Comparison of ENCODE assay signal across 1 cellular context in the genomic region with DNA sequence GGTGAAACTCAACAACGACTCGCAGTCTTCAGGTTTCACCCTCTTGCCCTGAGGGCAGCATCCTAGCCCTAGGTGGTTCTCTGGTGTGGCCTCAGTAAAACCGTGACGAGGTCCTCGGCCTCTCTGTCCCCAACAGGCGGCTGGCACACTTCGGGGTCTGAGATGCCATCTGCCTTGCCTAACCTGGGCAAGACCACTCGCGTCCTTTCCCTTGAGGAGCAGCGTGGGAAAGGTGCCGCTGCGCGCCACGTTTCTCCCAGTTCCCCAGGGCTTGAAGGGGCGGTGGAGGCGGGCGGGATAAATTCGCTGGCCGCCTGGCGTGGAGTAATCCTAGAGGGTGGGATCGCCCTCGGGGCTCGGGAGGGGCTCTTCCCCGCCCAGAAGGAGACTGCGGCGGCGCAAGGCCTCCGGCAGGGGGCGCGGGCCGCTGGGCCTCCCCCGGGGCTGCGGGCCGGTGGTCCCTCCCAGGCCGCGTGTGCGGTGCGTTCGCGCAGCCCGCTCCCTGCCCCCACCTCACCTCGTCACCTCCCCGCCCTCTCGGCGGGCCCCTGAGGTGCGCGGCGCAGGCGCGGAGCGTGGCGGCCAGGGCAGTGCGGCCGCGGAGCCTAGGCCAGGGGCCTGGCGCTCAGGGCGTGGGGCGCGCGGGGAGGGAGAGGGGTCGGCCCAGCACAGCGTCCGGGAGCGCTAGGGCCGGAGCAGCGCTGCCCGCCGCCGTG.
TF ChIP-seq lines count a peak whose summit lies in the region.

A gene with protein sequence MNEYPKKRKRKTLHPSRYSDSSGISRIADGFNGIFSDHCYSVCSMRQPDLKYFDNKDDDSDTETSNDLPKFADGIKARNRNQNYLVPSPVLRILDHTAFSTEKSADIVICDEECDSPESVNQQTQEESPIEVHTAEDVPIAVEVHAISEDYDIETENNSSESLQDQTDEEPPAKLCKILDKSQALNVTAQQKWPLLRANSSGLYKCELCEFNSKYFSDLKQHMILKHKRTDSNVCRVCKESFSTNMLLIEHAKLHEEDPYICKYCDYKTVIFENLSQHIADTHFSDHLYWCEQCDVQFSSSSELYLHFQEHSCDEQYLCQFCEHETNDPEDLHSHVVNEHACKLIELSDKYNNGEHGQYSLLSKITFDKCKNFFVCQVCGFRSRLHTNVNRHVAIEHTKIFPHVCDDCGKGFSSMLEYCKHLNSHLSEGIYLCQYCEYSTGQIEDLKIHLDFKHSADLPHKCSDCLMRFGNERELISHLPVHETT (plus strand): TSS at position 551 of the 716 bp plus-strand sequence. CDS start 5,263 bp downstream, outside the sequence.

TF ChIP-seq in WTC11, 78 proteins besides CTCF, POLR2A, EP300 and RAD21 (continued from another document and continues in another):
- TF ChIP-seq, protein P1, sequence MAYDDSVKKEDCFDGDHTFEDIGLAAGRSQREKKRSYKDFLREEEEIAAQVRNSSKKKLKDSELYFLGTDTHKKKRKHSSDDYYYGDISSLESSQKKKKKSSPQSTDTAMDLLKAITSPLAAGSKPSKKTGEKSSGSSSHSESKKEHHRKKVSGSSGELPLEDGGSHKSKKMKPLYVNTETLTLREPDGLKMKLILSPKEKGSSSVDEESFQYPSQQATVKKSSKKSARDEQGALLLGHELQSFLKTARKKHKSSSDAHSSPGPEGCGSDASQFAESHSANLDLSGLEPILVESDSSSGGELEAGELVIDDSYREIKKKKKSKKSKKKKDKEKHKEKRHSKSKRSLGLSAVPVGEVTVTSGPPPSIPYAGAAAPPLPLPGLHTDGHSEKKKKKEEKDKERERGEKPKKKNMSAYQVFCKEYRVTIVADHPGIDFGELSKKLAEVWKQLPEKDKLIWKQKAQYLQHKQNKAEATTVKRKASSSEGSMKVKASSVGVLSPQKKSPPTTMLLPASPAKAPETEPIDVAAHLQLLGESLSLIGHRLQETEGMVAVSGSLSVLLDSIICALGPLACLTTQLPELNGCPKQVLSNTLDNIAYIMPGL (CRISPR knock-in tag; IDR thresholded peaks at IDR 0.05), result peak; percentile 27; the same call in 1 of the 2 replicates
- TF ChIP-seq ZNF396 (CRISPR knock-in tag; IDR thresholded peaks at IDR 0.05; ENCODE audit: borderline replicate concordance) (no peak), IRF1 (CRISPR knock-in tag; IDR thresholded peaks at IDR 0.05) (no peak), PRRX2 (CRISPR knock-in tag; IDR thresholded peaks at IDR 0.05) (no peak; the same call in 1 of the 2 replicates), TEAD4 (CRISPR knock-in tag; IDR thresholded peaks at IDR 0.05) (no peak), ELF4 (CRISPR knock-in tag; IDR thresholded peaks at IDR 0.05; ENCODE audit: low read depth) (no peak), CREM (CRISPR knock-in tag; IDR thresholded peaks at IDR 0.05) (peak; percentile 74), ZNF416 (CRISPR knock-in tag; IDR thresholded peaks at IDR 0.05) (no peak), FOXK1 (CRISPR knock-in tag; IDR thresholded peaks at IDR 0.05) (peak; percentile 69), SP1 (CRISPR knock-in tag; conservative IDR thresholded peaks at IDR 0.05) (peak; percentile 93), TEAD1 (CRISPR knock-in tag; IDR thresholded peaks at IDR 0.05) (no peak), STAT6 (CRISPR knock-in tag; conservative IDR thresholded peaks at IDR 0.05; ENCODE audit: low read depth) (no peak), PRDM15 (CRISPR knock-in tag; IDR thresholded peaks at IDR 0.05) (no peak), ATF6 (CRISPR knock-in tag; IDR thresholded peaks at IDR 0.05) (no peak), MXD4 (CRISPR knock-in tag; IDR thresholded peaks at IDR 0.05; ENCODE audit: borderline replicate concordance) (no peak), ZNF138 (CRISPR knock-in tag; conservative IDR thresholded peaks at IDR 0.05) (no peak), CDX4 (CRISPR knock-in tag; IDR thresholded peaks at IDR 0.05; ENCODE audit: borderline replicate concordance) (no peak), GRHL2 (CRISPR knock-in tag; IDR thresholded peaks at IDR 0.05; ENCODE audit: insufficient replicate concordance, severe bottlenecking) (no peak), TCF7 (CRISPR knock-in tag; IDR thresholded peaks at IDR 0.05; ENCODE audit: low read depth) (peak; percentile 61; the same call in 1 of the 2 replicates), ZNF671 (CRISPR knock-in tag; IDR thresholded peaks at IDR 0.05) (no peak), OVOL2 (CRISPR knock-in tag; IDR thresholded peaks at IDR 0.05; ENCODE audit: borderline replicate concordance) (no peak), NR1H2 (CRISPR knock-in tag; IDR thresholded peaks at IDR 0.05) (no peak), ZNF281 (CRISPR knock-in tag; IDR thresholded peaks at IDR 0.05) (0 out of 2 replicates have a peak, but pooled peaks have one; percentile 49), JAZF1 (CRISPR knock-in tag; IDR thresholded peaks at IDR 0.05) (no peak)
- TF ChIP-seq, protein P2, sequence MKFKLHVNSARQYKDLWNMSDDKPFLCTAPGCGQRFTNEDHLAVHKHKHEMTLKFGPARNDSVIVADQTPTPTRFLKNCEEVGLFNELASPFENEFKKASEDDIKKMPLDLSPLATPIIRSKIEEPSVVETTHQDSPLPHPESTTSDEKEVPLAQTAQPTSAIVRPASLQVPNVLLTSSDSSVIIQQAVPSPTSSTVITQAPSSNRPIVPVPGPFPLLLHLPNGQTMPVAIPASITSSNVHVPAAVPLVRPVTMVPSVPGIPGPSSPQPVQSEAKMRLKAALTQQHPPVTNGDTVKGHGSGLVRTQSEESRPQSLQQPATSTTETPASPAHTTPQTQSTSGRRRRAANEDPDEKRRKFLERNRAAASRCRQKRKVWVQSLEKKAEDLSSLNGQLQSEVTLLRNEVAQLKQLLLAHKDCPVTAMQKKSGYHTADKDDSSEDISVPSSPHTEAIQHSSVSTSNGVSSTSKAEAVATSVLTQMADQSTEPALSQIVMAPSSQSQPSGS (CRISPR knock-in tag; IDR thresholded peaks at IDR 0.05; ENCODE audit: borderline replicate concordance, low read depth), result no peak
- TF ChIP-seq, protein P3, sequence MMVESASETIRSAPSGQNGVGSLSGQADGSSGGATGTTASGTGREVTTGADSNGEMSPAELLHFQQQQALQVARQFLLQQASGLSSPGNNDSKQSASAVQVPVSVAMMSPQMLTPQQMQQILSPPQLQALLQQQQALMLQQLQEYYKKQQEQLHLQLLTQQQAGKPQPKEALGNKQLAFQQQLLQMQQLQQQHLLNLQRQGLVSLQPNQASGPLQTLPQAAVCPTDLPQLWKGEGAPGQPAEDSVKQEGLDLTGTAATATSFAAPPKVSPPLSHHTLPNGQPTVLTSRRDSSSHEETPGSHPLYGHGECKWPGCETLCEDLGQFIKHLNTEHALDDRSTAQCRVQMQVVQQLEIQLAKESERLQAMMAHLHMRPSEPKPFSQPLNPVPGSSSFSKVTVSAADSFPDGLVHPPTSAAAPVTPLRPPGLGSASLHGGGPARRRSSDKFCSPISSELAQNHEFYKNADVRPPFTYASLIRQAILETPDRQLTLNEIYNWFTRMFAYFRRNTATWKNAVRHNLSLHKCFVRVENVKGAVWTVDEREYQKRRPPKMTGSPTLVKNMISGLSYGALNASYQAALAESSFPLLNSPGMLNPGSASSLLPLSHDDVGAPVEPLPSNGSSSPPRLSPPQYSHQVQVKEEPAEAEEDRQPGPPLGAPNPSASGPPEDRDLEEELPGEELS (CRISPR knock-in tag; IDR thresholded peaks at IDR 0.05), result peak; percentile 74; the same call in 1 of the 2 replicates
- TF ChIP-seq, protein P4, sequence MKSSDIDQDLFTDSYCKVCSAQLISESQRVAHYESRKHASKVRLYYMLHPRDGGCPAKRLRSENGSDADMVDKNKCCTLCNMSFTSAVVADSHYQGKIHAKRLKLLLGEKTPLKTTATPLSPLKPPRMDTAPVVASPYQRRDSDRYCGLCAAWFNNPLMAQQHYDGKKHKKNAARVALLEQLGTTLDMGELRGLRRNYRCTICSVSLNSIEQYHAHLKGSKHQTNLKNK (CRISPR knock-in tag; IDR thresholded peaks at IDR 0.05), result no peak
